Comparison of ENCODE assay signal across 18 cellular contexts in the genomic region with DNA sequence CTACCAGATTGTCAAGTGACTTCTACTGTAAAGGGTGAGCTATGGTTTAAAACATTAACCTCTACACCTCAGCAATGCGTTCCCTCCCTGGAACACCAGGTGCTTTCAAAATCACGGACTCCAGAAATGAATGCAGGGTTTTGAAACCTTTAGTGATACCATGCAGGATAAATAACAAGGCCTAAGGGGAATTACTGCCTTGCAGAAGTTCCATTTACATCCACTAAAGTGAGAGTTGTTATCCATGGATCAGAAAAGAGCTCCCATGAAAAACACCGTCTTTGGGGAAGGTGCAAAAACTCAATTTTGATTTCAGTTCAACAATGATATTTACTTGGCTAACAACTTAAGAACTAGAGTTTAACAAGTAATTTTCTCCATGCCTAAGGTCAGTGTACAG. TPM values are rescaled to one million over a fixed set of nuclear protein-coding genes. Genes with fewer than 3 reads are reported as not detected.
DNase-seq lines count a peak whose midpoint lies in the region; ATAC-seq and TF ChIP-seq lines count a peak whose summit lies in the region.
"Had no signal": no experiment of that assay in that cellular context is flagged by ENCODE, and none has a peak within 500 bp of the region (broad histone marks: within the 10 kb centered on the region; RNA-seq: fewer than 3 reads in every experiment).

No MANE protein-coding gene starts in this region.

- H3K9me3 Mint-ChIP-seq in neural crest cell = no peaks in the 10 kb centered on the region
- H3K9me3 Mint-ChIP-seq: IgD-negative memory B cell had no signal

- peak overlapping the region; percentile 37 for H3K27ac ChIP-seq in A673 (ENCODE audit: low read depth, low read length, poor library complexity, severe bottlenecking)
- H3K27ac ChIP-seq in HUES64 (ENCODE audit: low read depth, low read length) = peak overlapping the region; percentile 48; the same call in 1 of the 2 replicates
- H3K27ac ChIP-seq: pancreas had no signal

- BruUV-seq in A673 (replicated peaks; lab: Mats Ljungman, UMichigan) = no TSS peak

- H3K4me1 ChIP-seq in A673 (ENCODE audit: insufficient read depth, low read length, poor library complexity, severe bottlenecking) (peaks cover 32% of the 10 kb centered on the region), HUES64 (ENCODE audit: insufficient read depth, low read length) (peaks cover 35% of the 10 kb centered on the region)
- H3K4me1 ChIP-seq: pancreas had no signal

- no peak for ATAC-seq in HG02759 (IDR thresholded peaks at IDR 0.05; ENCODE audit: unreplicated experiment)
- ATAC-seq: left colon, pancreas had no signal

- 3% methylated on average over 3 of the region's 3 CpGs for WGBS in HUES64

- H3K36me3 ChIP-seq in A673 (ENCODE audit: insufficient read depth, low read length, poor library complexity, severe bottlenecking) (peaks cover 4% of the 10 kb centered on the region), HUES64 (ENCODE audit: insufficient read depth, low read length) (no peaks in the 10 kb centered on the region)
- H3K36me3 ChIP-seq: pancreas had no signal

- H3K4me3 ChIP-seq in A673 (ENCODE audit: low read depth, low read length, poor library complexity, severe bottlenecking) (peak overlapping the region; percentile 55), HUES64 (ENCODE audit: low read length) (peak overlapping the region; percentile 66), fibroblast of the aortic adventitia (ENCODE audit: low read depth, low read length) (peak overlapping the region; percentile 54)
- H3K4me3 ChIP-seq: pancreas had no signal

- TF ChIP-seq CTCF in A673 (conservative IDR thresholded peaks at IDR 0.05; ENCODE audit: low read depth, low read length) (no peak), fibroblast of the aortic adventitia (IDR thresholded peaks at IDR 0.05; ENCODE audit: insufficient read depth, low read length) (peak; percentile 9), neural crest cell (conservative IDR thresholded peaks at IDR 0.05) (no peak)

- no peak overlapping the region for H3K27ac Mint-ChIP-seq in neural crest cell (ENCODE audit: unreplicated experiment)
- H3K27ac Mint-ChIP-seq: IgD-negative memory B cell had no signal

- DNase-seq in A673 (ENCODE audit: low spot score) (no peak), fibroblast of the aortic adventitia (ENCODE audit: low read depth) (peak; percentile 36), neural crest cell (ENCODE audit: low read depth, low spot score) (no peak), NCI-H1694 (lab: John Stamatoyannopoulos, UW) (no peak), DMS79 treated with DMSO at 0.1 percent for 48 hours (lab: John Stamatoyannopoulos, UW) (no peak), NCI-H2029 (lab: John Stamatoyannopoulos, UW) (no peak)
- DNase-seq: activated CD4-positive, alpha-beta T cell treated with anti-CD3 and anti-CD28 coated beads for 1 hour; activated effector memory CD4-positive, alpha-beta T cell treated with Interleukin-2 at 50 U/mL for 16 hours; left colon; MM.1S; NCI-H187 treated with DMSO at 0.1 percent for 48 hours; NCI-H524 treated with DMSO at 0.1 percent for 48 hours; pancreas; stimulated activated CD4-positive, alpha-beta T cell treated with anti-CD3 and anti-CD28 coated beads, Interleukin-2, amount 100 ng/mL, for 48 hours; T1000 had no signal

- peaks cover 61% of the 10 kb centered on the region for H3K27me3 Mint-ChIP-seq in neural crest cell (ENCODE audit: low read depth)

- H3K9me3 ChIP-seq in A673 (ENCODE audit: low read depth, low read length, poor library complexity, severe bottlenecking) (no peaks in the 10 kb centered on the region), HUES64 (ENCODE audit: insufficient read depth, low read depth, low read length) (no peaks in the 10 kb centered on the region)
- H3K9me3 ChIP-seq: pancreas had no signal

- peak overlapping the region; percentile 45 for H3K4me3 Mint-ChIP-seq in neural crest cell

- CTCF ChIA-PET in A673 (lab: Charles Lee) = interaction anchor here (1.0 to 1.8 kb wide), 2 partner anchors 1141 to 1243 kb away, joined by 3 to 12 read pairs; no protein-coding TSS in a partner anchor

- intact Hi-C loops in A673 (cut with micrococcal nuclease; ENCODE audit: unreplicated experiment) = loop anchor here (5.0 to 10.0 kb wide), 3 partner anchors 787 to 999 kb away; no protein-coding TSS in a partner anchor

- H3K4me1 Mint-ChIP-seq in neural crest cell = peaks cover 39% of the 10 kb centered on the region

- POLR2A ChIA-PET in A673 (lab: Charles Lee; ENCODE audit: low non-redundant PET) = no interaction called here

- H3K27me3 ChIP-seq in A673 (replicated peaks; ENCODE audit: insufficient read depth, low read depth, low read length, poor library complexity) (no peaks in the 10 kb centered on the region), HUES64 (ENCODE audit: insufficient read depth, low read length) (peaks cover 24% of the 10 kb centered on the region)
- H3K27me3 ChIP-seq: pancreas had no signal

- no peak overlapping the region for H3K9ac ChIP-seq in HUES64 (ENCODE audit: low read depth, low read length)

- H3K36me3 Mint-ChIP-seq in neural crest cell (ENCODE audit: low read depth) = no peaks in the 10 kb centered on the region
- H3K36me3 Mint-ChIP-seq: IgD-negative memory B cell had no signal

RNA-seq across cellular contexts. Expression of a gene that starts 4.0 kb away (rescaled TPM):
- total RNA-seq in A673 (2021) = 49.9 and 50.5 TPM in 2 replicates
- polyA plus RNA-seq in HUES64 (2013, experiment 1 of 2) = 5.7 TPM
- 4.8 TPM for polyA plus RNA-seq in HUES64 (2013, experiment 2 of 2)
- total RNA-seq in fibroblast of the aortic adventitia (ENCODE audit: low replicate concordance) = 8.8 and 15.4 TPM in 2 replicates
- total RNA-seq in neural crest cell = 3.5 and 3.7 TPM in 2 replicates
- polyA plus RNA-seq: IgD-negative memory B cell had no signal

RNA-seq across cellular contexts. Expression of a gene that starts 33.0 kb away (rescaled TPM):
- total RNA-seq in A673 (2021) (not detected in 2 replicates), fibroblast of the aortic adventitia (ENCODE audit: low replicate concordance) (0.09 TPM in 1 of 2 replicates, not detected in the other), neural crest cell (not detected in 2 replicates)
- polyA plus RNA-seq in HUES64 (2013, experiment 1 of 2) = not detected
- not detected for polyA plus RNA-seq in HUES64 (2013, experiment 2 of 2)
- total RNA-seq: left colon, pancreas had no signal
- polyA plus RNA-seq: IgD-negative memory B cell had no signal
